ENCODE assay signal across 23 cellular contexts in the genomic region with DNA sequence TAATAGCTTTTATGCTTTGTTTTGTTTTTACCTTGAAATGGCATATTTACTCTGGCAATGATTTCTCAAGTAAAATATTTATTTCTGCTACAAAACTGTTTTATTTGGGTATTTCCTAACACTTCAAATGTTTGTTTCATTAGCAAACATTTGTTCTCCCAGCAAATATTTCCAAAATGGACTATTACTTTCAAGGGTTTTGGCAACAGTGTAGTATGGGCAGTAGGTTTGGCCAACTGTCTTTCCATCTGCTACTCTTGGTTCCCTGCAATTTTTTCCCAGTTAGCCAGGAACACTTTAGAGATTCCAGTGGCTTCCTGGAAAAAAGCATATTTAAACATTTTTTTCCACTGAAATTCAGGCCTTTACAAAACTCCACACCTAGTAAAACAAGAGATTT.
"Had no signal": no experiment of that assay in that cellular context is flagged by ENCODE, and none has a peak within 500 bp of the region (broad histone marks: within the 10 kb centered on the region; RNA-seq: fewer than 3 reads in every experiment).

No MANE protein-coding gene starts in this region.

- H3K4me2 ChIP-seq: hepatocyte had no signal

- H3K4me1 ChIP-seq: esophagus squamous epithelium, psoas muscle, spleen, testis, tibial nerve, upper lobe of right lung, vagina had no signal

- DNase-seq: effector memory CD8-positive, alpha-beta T cell; esophagus squamous epithelium; foreskin melanocyte; head of caudate nucleus; kidney; left cardiac atrium; left ventricle myocardium superior; mesendoderm; naive thymus-derived CD4-positive, alpha-beta T cell; nephron progenitor cell; psoas muscle; retina; spleen; stimulated activated CD4-positive, alpha-beta T cell treated with anti-CD3 and anti-CD28 coated beads, Interleukin-15, amount 100 ng/mL, for 24 hours; stimulated activated CD4-positive, alpha-beta T cell treated with anti-CD3 and anti-CD28 coated beads, Interleukin-1b, Interleukin-23, amount 100 ng/mL, for 48 hours; stimulated activated CD4-positive, alpha-beta T cell treated with anti-CD3 and anti-CD28 coated beads, Interleukin-4, amount 100 ng/mL, for 24 hours; testis; upper lobe of right lung had no signal

- H3K4me3 ChIP-seq: esophagus squamous epithelium, hepatocyte, psoas muscle, spleen, testis, tibial nerve, upper lobe of right lung, vagina had no signal

- H3K27ac ChIP-seq: esophagus squamous epithelium, hepatocyte, psoas muscle, spleen, testis, tibial nerve, upper lobe of right lung, vagina had no signal

- ATAC-seq: effector memory CD8-positive, alpha-beta T cell; left cardiac atrium; left ventricle myocardium superior; naive thymus-derived CD4-positive, alpha-beta T cell; psoas muscle; sciatic nerve; stimulated activated memory B cell treated with anti-CD40 and anti-IgM and Interleukin-4, amounts not matched to agents 10 μg/mL and 1 μg/mL and 100 μg/mL, for 72 hours; upper lobe of right lung had no signal

- H3K9me3 ChIP-seq: esophagus squamous epithelium, psoas muscle, testis, tibial nerve, upper lobe of right lung, vagina had no signal
